1 cellular context compared by ENCODE assay signal in the genomic region with DNA sequence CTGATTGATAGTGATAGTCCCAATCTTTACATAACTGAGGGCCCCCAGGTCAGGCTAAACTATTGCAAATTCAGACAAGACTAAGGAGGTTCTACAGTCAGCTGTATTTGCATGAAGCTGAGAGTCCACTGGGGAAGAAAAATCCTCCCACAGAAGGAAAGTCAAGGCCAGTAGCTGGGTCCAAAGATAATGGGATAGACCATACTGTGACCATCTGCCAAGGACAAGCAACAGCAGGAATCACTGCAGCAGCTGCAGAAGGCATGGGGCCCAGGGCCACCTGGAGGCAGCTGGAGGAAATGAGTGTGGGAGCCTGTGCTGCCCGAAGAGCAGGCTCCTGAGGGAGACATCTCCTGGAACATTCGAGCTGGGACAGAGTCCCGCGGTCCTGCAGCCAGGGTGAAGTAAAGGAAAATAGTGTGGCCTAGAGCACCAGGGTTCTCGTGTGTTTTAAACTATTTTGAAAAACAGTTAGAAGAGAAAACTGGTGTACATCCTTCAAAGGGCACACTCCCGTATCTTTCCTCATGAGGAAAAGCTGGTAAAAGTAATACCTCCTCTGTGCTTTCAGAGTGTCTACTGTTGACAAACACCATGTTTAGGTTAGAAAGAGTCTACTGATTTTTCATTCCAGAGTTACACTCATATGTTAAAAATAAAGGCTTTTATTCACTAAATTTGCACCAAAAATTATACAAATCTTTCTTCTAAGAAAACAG.
TF ChIP-seq lines count a peak whose summit lies in the region.

No MANE protein-coding gene starts in this region.

TF ChIP-seq in HepG2, 621 proteins besides CTCF, POLR2A, EP300 and RAD21 (continued from another document and continues in another):
- TF ChIP-seq FOXA3 (CRISPR knock-in tag; IDR thresholded peaks at IDR 0.05), result peak; percentile 74
- no peak for TF ChIP-seq CENPX (CRISPR knock-in tag; IDR thresholded peaks at IDR 0.05)
- TF ChIP-seq ZNF224 (CRISPR knock-in tag; IDR thresholded peaks at IDR 0.05), result no peak
- no peak for TF ChIP-seq ATAD3A (CRISPR knock-in tag; IDR thresholded peaks at IDR 0.05)
- TF ChIP-seq CBX1 (IDR thresholded peaks at IDR 0.05; ENCODE audit: low read depth), result no peak
- TF ChIP-seq, protein P1, sequence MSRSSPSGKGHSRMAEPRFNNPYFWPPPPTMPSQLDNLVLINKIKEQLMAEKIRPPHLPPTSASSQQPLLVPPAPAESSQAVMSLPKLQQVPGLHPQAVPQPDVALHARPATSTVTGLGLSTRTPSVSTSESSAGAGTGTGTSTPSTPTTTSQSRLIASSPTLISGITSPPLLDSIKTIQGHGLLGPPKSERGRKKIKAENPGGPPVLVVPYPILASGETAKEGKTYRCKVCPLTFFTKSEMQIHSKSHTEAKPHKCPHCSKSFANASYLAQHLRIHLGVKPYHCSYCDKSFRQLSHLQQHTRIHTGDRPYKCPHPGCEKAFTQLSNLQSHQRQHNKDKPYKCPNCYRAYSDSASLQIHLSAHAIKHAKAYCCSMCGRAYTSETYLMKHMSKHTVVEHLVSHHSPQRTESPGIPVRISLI (CRISPR knock-in tag; IDR thresholded peaks at IDR 0.05; ENCODE audit: borderline replicate concordance), result peak; percentile 61; the same call in 1 of the 2 replicates
- TF ChIP-seq ZNF75D (CRISPR knock-in tag; IDR thresholded peaks at IDR 0.05; ENCODE audit: borderline replicate concordance), result no peak
- TF ChIP-seq NR3C1 (CRISPR knock-in tag; IDR thresholded peaks at IDR 0.05), result no peak
- no peak for TF ChIP-seq GPBP1L1 (CRISPR knock-in tag; IDR thresholded peaks at IDR 0.05)
- TF ChIP-seq ZNF546 (CRISPR knock-in tag; conservative IDR thresholded peaks at IDR 0.05), result no peak
- peak; percentile 55; the same call in 1 of the 2 replicates for TF ChIP-seq THRA (CRISPR knock-in tag; IDR thresholded peaks at IDR 0.05; ENCODE audit: borderline replicate concordance)
- no peak for TF ChIP-seq KLF15 (CRISPR knock-in tag; IDR thresholded peaks at IDR 0.05; ENCODE audit: borderline replicate concordance)
- no peak for TF ChIP-seq ZNF777 (CRISPR knock-in tag; IDR thresholded peaks at IDR 0.05)
- no peak for TF ChIP-seq CC2D1A (CRISPR knock-in tag; IDR thresholded peaks at IDR 0.05)
- no peak for TF ChIP-seq DR1 (CRISPR knock-in tag; IDR thresholded peaks at IDR 0.05)
- TF ChIP-seq IKZF1 (IDR thresholded peaks at IDR 0.05), result no peak
- TF ChIP-seq ZNF138 (CRISPR knock-in tag; IDR thresholded peaks at IDR 0.05; ENCODE audit: low read depth), result no peak
- TF ChIP-seq SKIL (CRISPR knock-in tag; IDR thresholded peaks at IDR 0.05; ENCODE audit: borderline replicate concordance), result no peak
- TF ChIP-seq ZNF256 (CRISPR knock-in tag; conservative IDR thresholded peaks at IDR 0.05), result no peak
- TF ChIP-seq GTF2F1 (IDR thresholded peaks at IDR 0.05; ENCODE audit: low read length), result no peak
- no peak for TF ChIP-seq SNAPC5 (CRISPR knock-in tag; IDR thresholded peaks at IDR 0.05; ENCODE audit: borderline replicate concordance)
- no peak for TF ChIP-seq MED13 (CRISPR knock-in tag; IDR thresholded peaks at IDR 0.05)
- peak; percentile 23; the same call in 1 of the 2 replicates for TF ChIP-seq SPEN (CRISPR knock-in tag; IDR thresholded peaks at IDR 0.05; ENCODE audit: low read depth)
- TF ChIP-seq REXO4 (CRISPR knock-in tag; IDR thresholded peaks at IDR 0.05; ENCODE audit: borderline replicate concordance), result no peak
- peak; percentile 82 for TF ChIP-seq RCOR2 (CRISPR knock-in tag; IDR thresholded peaks at IDR 0.05)
- TF ChIP-seq ZNF720 (CRISPR knock-in tag; IDR thresholded peaks at IDR 0.05), result no peak
- TF ChIP-seq SETDB1 (CRISPR knock-in tag; IDR thresholded peaks at IDR 0.05; ENCODE audit: borderline replicate concordance), result no peak
- TF ChIP-seq, protein P2, sequence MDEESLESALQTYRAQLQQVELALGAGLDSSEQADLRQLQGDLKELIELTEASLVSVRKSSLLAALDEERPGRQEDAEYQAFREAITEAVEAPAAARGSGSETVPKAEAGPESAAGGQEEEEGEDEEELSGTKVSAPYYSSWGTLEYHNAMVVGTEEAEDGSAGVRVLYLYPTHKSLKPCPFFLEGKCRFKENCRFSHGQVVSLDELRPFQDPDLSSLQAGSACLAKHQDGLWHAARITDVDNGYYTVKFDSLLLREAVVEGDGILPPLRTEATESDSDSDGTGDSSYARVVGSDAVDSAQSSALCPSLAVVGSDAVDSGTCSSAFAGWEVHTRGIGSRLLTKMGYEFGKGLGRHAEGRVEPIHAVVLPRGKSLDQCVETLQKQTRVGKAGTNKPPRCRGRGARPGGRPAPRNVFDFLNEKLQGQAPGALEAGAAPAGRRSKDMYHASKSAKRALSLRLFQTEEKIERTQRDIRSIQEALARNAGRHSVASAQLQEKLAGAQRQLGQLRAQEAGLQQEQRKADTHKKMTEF (CRISPR knock-in tag; IDR thresholded peaks at IDR 0.05), result peak; percentile 87
- TF ChIP-seq CSRNP1 (CRISPR knock-in tag; IDR thresholded peaks at IDR 0.05), result no peak
- TF ChIP-seq, protein P3, sequence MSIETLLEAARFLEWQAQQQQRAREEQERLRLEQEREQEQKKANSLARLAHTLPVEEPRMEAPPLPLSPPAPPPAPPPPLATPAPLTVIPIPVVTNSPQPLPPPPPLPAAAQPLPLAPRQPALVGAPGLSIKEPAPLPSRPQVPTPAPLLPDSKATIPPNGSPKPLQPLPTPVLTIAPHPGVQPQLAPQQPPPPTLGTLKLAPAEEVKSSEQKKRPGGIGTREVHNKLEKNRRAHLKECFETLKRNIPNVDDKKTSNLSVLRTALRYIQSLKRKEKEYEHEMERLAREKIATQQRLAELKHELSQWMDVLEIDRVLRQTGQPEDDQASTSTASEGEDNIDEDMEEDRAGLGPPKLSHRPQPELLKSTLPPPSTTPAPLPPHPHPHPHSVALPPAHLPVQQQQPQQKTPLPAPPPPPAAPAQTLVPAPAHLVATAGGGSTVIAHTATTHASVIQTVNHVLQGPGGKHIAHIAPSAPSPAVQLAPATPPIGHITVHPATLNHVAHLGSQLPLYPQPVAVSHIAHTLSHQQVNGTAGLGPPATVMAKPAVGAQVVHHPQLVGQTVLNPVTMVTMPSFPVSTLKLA (IDR thresholded peaks at IDR 0.05), result no peak
- TF ChIP-seq PLRG1 (conservative IDR thresholded peaks at IDR 0.05), result no peak
- no peak for TF ChIP-seq RFXAP (CRISPR knock-in tag; IDR thresholded peaks at IDR 0.05; ENCODE audit: borderline replicate concordance)
- TF ChIP-seq NCOA1 (CRISPR knock-in tag; IDR thresholded peaks at IDR 0.05), result peak; percentile 61; the same call in 1 of the 2 replicates
- TF ChIP-seq RORA (CRISPR knock-in tag; IDR thresholded peaks at IDR 0.05), result no peak
- TF ChIP-seq ZNF17 (CRISPR knock-in tag; IDR thresholded peaks at IDR 0.05), result no peak
- peak; percentile 96 for TF ChIP-seq XRCC5 (optimal IDR thresholded peaks at IDR 0.05; ENCODE audit: low read length)
- no peak for TF ChIP-seq GATA4 (IDR thresholded peaks at IDR 0.05; ENCODE audit: borderline replicate concordance, low read depth)
- TF ChIP-seq, protein P4, sequence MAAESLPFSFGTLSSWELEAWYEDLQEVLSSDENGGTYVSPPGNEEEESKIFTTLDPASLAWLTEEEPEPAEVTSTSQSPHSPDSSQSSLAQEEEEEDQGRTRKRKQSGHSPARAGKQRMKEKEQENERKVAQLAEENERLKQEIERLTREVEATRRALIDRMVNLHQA (CRISPR knock-in tag; IDR thresholded peaks at IDR 0.05), result no peak
- TF ChIP-seq ZNF280D (CRISPR knock-in tag; IDR thresholded peaks at IDR 0.05), result peak; percentile 79; the same call in 1 of the 2 replicates
- no peak for TF ChIP-seq JUNB (CRISPR knock-in tag; IDR thresholded peaks at IDR 0.05; ENCODE audit: borderline replicate concordance)
- TF ChIP-seq ZNF251 (CRISPR knock-in tag; IDR thresholded peaks at IDR 0.05), result no peak
- TF ChIP-seq ZEB1 (IDR thresholded peaks at IDR 0.05; ENCODE audit: insufficient replicate concordance, low read depth), result no peak
- peak; percentile 82; the same call in 1 of the 2 replicates for TF ChIP-seq ZBTB38 (CRISPR knock-in tag; IDR thresholded peaks at IDR 0.05)
- TF ChIP-seq ATF5 (CRISPR knock-in tag; IDR thresholded peaks at IDR 0.05; ENCODE audit: low read depth), result no peak
- no peak for TF ChIP-seq ZNF570 (CRISPR knock-in tag; IDR thresholded peaks at IDR 0.05; ENCODE audit: borderline replicate concordance)
- no peak for TF ChIP-seq MATR3 (CRISPR knock-in tag; IDR thresholded peaks at IDR 0.05)
- TF ChIP-seq PHF21A (CRISPR knock-in tag; IDR thresholded peaks at IDR 0.05), result peak; percentile 64; the same call in 1 of the 2 replicates
